8 cellular contexts compared by ENCODE assay signal in genomic region chr2:119659601-119660342, GRCh38. TPM values are rescaled to one million over a fixed set of nuclear protein-coding genes. Genes with fewer than 3 reads are reported as not detected.
DNase-seq lines count a peak whose midpoint lies in the region; ATAC-seq, FAIRE-seq and TF ChIP-seq lines count a peak whose summit lies in the region.

No MANE protein-coding gene starts in this region.

- H3K79me2 ChIP-seq in PC-3 (ENCODE audit: low read length) (no peaks in the 10 kb centered on the region), K562 (ENCODE audit: control insufficient read depth, insufficient read depth, low read length) (no peaks in the 10 kb centered on the region)

- H3K9me3 ChIP-seq in PC-3 (ENCODE audit: low read length): no peaks in the 10 kb centered on the region
- no peaks in the 10 kb centered on the region for H3K9me3 ChIP-seq in K562 (replicated peaks; ENCODE audit: control insufficient read depth, insufficient read depth, low read depth, low read length)
- no peaks in the 10 kb centered on the region for H3K9me3 ChIP-seq in thyroid gland

- H3K36me3 ChIP-seq in PC-3 (ENCODE audit: low read depth, low read length) (no peaks in the 10 kb centered on the region), K562 (ENCODE audit: control insufficient read depth, insufficient read depth, low read length) (no peaks in the 10 kb centered on the region), thyroid gland (no peaks in the 10 kb centered on the region)

- no peak for TF ChIP-seq EP300 in K562 (IDR thresholded peaks at IDR 0.05; ENCODE audit: low read length)

- peak; percentile 90 for FAIRE-seq in K562 (lab: Jason Lieb, UNC)

- WGBS in K562 (ENCODE audit: insufficient coverage, low coverage, missing lambda C conversion rate): 4% methylated on average over 8 of the region's 8 CpGs
- 54 to 56% methylated on average over 8 of the region's 8 CpGs for WGBS in thyroid gland, 2 donors

- H3K9me1 ChIP-seq in K562 (ENCODE audit: control insufficient read depth, insufficient read depth, low read length): no peaks in the 10 kb centered on the region

- in situ Hi-C loops in K562 (cut with MboI): loop anchor here (5.0 to 10.0 kb wide), 2 partner anchors 142 to 255 kb away; no protein-coding TSS in a partner anchor

- TF ChIP-seq RAD21 in K562 (CRISPR knock-in tag; conservative IDR thresholded peaks at IDR 0.05 in 1 of 2, IDR thresholded peaks at IDR 0.05 in 1 of 2): peak; percentile 81 to 85

- H3F3A ChIP-seq in PC-3 (ENCODE audit: low read length, unreplicated experiment): no peaks in the 10 kb centered on the region

- ATAC-seq in HG02588 (IDR thresholded peaks at IDR 0.05; ENCODE audit: unreplicated experiment) (peak; percentile 46), PC-3 (peak; percentile 46), K562 (peak; percentile 81), left colon (peak; percentile 53), GM18907 (IDR thresholded peaks at IDR 0.05; ENCODE audit: unreplicated experiment) (no peak)

- intact Hi-C loops in PC-3 (cut with micrococcal nuclease) (loop anchor here (1.0 kb wide), 2 partner anchors 18 to 252 kb away; no protein-coding TSS in a partner anchor), K562 (cut with micrococcal nuclease) (loop anchor here (1.0 to 2.0 kb wide), 4 partner anchors 19 to 441 kb away; no protein-coding TSS in a partner anchor), left colon (cut with DNase I, micrococcal nuclease) (loop anchor here in 1 of 2 donors (10.0 kb wide), 1 partner anchor 255 kb away; no protein-coding TSS in a partner anchor), thyroid gland (cut with DNase I) (loop anchor here (5.0 kb wide), 1 partner anchor 142 kb away; no protein-coding TSS in a partner anchor)

- CTCF ChIA-PET in PC-3 (lab: Charles Lee) (no interaction called here), K562 (lab: Yijun Ruan, JAX; ENCODE audit: low intra/inter-chr PET ratio) (interaction anchor here (0.8 to 3.3 kb wide), 5 partner anchors 13 to 778 kb away, joined by 3 to 22 read pairs (median 4); no protein-coding TSS in a partner anchor)

- H3K9me2 ChIP-seq in PC-3 (replicated peaks; ENCODE audit: low read length): no peaks in the 10 kb centered on the region

- H3K9ac ChIP-seq in PC-3 (ENCODE audit: low read length): no peak overlapping the region
- H3K9ac ChIP-seq in K562 (ENCODE audit: insufficient read depth in 1 of 2, low read depth in 2 of 2, low read length in 2 of 2): no peak overlapping the region

- H3K27ac ChIP-seq in PC-3 (ENCODE audit: low read length) (no peak overlapping the region), K562 (ENCODE audit: extremely low read depth, low read depth, low read length) (no peak overlapping the region), thyroid gland (no peak overlapping the region)

- H2AFZ ChIP-seq in PC-3 (ENCODE audit: low read length) (no peak overlapping the region), K562 (ENCODE audit: low read depth, low read length) (no peak overlapping the region)

- DNase-seq in DMS114 treated with DMSO at 0.1 percent for 48 hours (lab: John Stamatoyannopoulos, UW; ENCODE audit: unreplicated experiment) (peak; percentile 1), PC-3 (peak; percentile 50), K562 (ENCODE audit: extremely low read depth in 1 of 4, low spot score in 3 of 4) (peak in 3 of 4 experiments; percentile 59 to 61 (median 61)), left colon (no peak), thyroid gland (peak; percentile 47 to 59), putamen (ENCODE audit: low spot score) (no peak)

- TF ChIP-seq POLR2A in K562 (conservative IDR thresholded peaks at IDR 0.05) (no peak), thyroid gland (IDR thresholded peaks at IDR 0.05) (no peak)

- H3K27me3 ChIP-seq in PC-3 (ENCODE audit: low read length) (no peaks in the 10 kb centered on the region), K562 (ENCODE audit: control insufficient read depth in 2 of 2, insufficient read depth in 2 of 2, low read length in 2 of 2) (peaks cover 12 to 30% of the 10 kb centered on the region in 2 experiments; a peak in 3 of 5 replicates), thyroid gland (no peaks in the 10 kb centered on the region)

- BruUV-seq in PC-3 (replicated peaks; lab: Mats Ljungman, UMichigan) (no TSS peak), K562 (replicated peaks; lab: Mats Ljungman, UMichigan) (no TSS peak)

- no peak overlapping the region for H3K4me3 ChIP-seq in PC-3 (ENCODE audit: low read length)
- no peak overlapping the region for H3K4me3 ChIP-seq in K562
- H3K4me3 ChIP-seq in thyroid gland (replicated peaks in 1 of 3): no peak overlapping the region

- H3K4me1 ChIP-seq in PC-3 (ENCODE audit: insufficient read depth, low read length) (no peaks in the 10 kb centered on the region), K562 (replicated peaks in 1 of 2; ENCODE audit: control insufficient read depth in 2 of 2, insufficient read depth in 2 of 2, low read length in 2 of 2) (no peaks in the 10 kb centered on the region), thyroid gland (no peaks in the 10 kb centered on the region)

- POLR2A ChIA-PET in PC-3 (lab: Charles Lee; ENCODE audit: unreplicated experiment): no interaction called here
- POLR2A ChIA-PET in K562 (lab: Yijun Ruan, JAX): no interaction called here

- H4K20me1 ChIP-seq in PC-3 (ENCODE audit: low read length) (no peaks in the 10 kb centered on the region), K562 (replicated peaks; ENCODE audit: control insufficient read depth, insufficient read depth, low read length) (no peaks in the 10 kb centered on the region)

- H3K4me2 ChIP-seq in PC-3 (ENCODE audit: low read length) (no peak overlapping the region), K562 (ENCODE audit: insufficient read depth, low read length) (no peak overlapping the region)

- TF ChIP-seq CTCF in PC-3 (conservative IDR thresholded peaks at IDR 0.05; ENCODE audit: low read depth, low read length) (peak; percentile 92), K562 (IDR thresholded peaks at IDR 0.05 in 2 of 3, conservative IDR thresholded peaks at IDR 0.05 in 1 of 3; ENCODE audit: insufficient read depth in 2 of 3, low read depth in 1 of 3, low read length in 3 of 3) (peak; percentile 80 to 88 (median 87)), thyroid gland (IDR thresholded peaks at IDR 0.05) (peak in 5 of 6 experiments; percentile 61 to 92 (median 76))

TF ChIP-seq in K562, 482 proteins besides CTCF, POLR2A, EP300 and RAD21:
- TF ChIP-seq NFE2 (IDR thresholded peaks at IDR 0.05; ENCODE audit: low read depth) (no peak), SMC3 (conservative IDR thresholded peaks at IDR 0.05; ENCODE audit: insufficient read depth, low read depth, low read length) (peak; percentile 57), DEAF1 (CRISPR knock-in tag; IDR thresholded peaks at IDR 0.05) (peak; percentile 64), STAG1 (CRISPR knock-in tag; IDR thresholded peaks at IDR 0.05; ENCODE audit: borderline replicate concordance) (peak; percentile 40; the same call in 1 of the 2 replicates), ARID2 (IDR thresholded peaks at IDR 0.05) (peak; percentile 63; the same call in 1 of the 2 replicates), ZBTB9 (CRISPR knock-in tag; IDR thresholded peaks at IDR 0.05) (no peak)

RNA-seq across cellular contexts. Expression of gene TMEM177, which starts 19.2 kb away (rescaled TPM):
- total RNA-seq in PC-3 (2014; rRNA removed): 21.6 and 23.7 TPM in 2 replicates
- 17.3 and 28.8 TPM in 2 replicates for total RNA-seq in K562 (2011; cell fraction: chromatin; rRNA removed; ENCODE audit: low replicate concordance)
- 25.7 and 32.4 TPM in 2 replicates for total RNA-seq in K562 (2011; cell fraction: nucleolus; rRNA removed)
- 25.3 and 32.2 TPM in 2 replicates for total RNA-seq in K562 (2011; cell fraction: nucleoplasm; rRNA removed)
- total RNA-seq in K562 (2014; rRNA removed): 31.3 and 42.7 TPM in 2 replicates
- total RNA-seq in K562 (2014; rRNA removed; fragmentation: Illumina TruSeq; extraction: Trizol): 12.9 and 19.4 TPM in 2 replicates
- total RNA-seq in K562 (2015; rRNA removed; fragmentation: Illumina TruSeq; extraction: Trizol): 26.5 and 29.7 TPM in 2 replicates
- total RNA-seq in K562 (2021): 30.8 and 31.6 TPM in 2 replicates
- 19.1 and 22.2 TPM in 2 replicates for polyA plus RNA-seq in K562 (2011; rRNA removed)
- polyA plus RNA-seq in K562 (2011; cell fraction: cytosol; rRNA removed): 29.8 and 77.4 TPM in 2 replicates
- polyA plus RNA-seq in K562 (2011; cell fraction: nucleus; rRNA removed): 18.2 and 29.2 TPM in 2 replicates
- polyA plus RNA-seq in K562 (2012): 17.6 and 24.9 TPM in 2 replicates
- 30.2 and 31.8 TPM in 2 replicates for polyA plus RNA-seq in K562 (2014; fragmentation: Illumina TruSeq; extraction: Trizol)
- 10 to 100 TPM in 1 of 2 experiments, 1 to 10 TPM in 1; 9.1 to 18.7 TPM for polyA plus RNA-seq in K562 (2014; fragmentation: Nextera tagmentation; extraction: Ambion mirVana)
- polyA plus RNA-seq in K562 (2014; rRNA removed): 39.9 and 40.5 TPM in 2 replicates
- polyA minus RNA-seq in K562 (2011; rRNA and poly(A)+ RNA removed): 10.4 and 14.1 TPM in 2 replicates
- polyA minus RNA-seq in K562 (2011; cell fraction: cytosol; rRNA and poly(A)+ RNA removed): 10.2 and 10.3 TPM in 2 replicates
- 28.4 and 28.7 TPM in 2 replicates for polyA minus RNA-seq in K562 (2011; cell fraction: nucleus; rRNA and poly(A)+ RNA removed)
- total RNA-seq in left colon: 10 to 100 TPM; 18.6 to 20.1 TPM
- total RNA-seq in thyroid gland: 10 to 100 TPM in 3 of 4 donors, 1 to 10 TPM in 1; 6.2 to 24.3 (median 14.1) TPM

Comparison
In these comparisons a context has a peak if more than half of its experiments do, and no peak if none do; other contexts are left out.
1. DNase-seq: peak in DMS114 treated with DMSO at 0.1 percent for 48 hours (single experiment), PC-3 (single experiment), K562 (3 of 4) and thyroid gland (2 of 2); none in left colon (0 of 2) and putamen (single experiment).
2. Peak in every context shown above with its lines, with median percentiles within 50 percentile points of each other: CTCF ChIP-seq.